In the genomic region with DNA sequence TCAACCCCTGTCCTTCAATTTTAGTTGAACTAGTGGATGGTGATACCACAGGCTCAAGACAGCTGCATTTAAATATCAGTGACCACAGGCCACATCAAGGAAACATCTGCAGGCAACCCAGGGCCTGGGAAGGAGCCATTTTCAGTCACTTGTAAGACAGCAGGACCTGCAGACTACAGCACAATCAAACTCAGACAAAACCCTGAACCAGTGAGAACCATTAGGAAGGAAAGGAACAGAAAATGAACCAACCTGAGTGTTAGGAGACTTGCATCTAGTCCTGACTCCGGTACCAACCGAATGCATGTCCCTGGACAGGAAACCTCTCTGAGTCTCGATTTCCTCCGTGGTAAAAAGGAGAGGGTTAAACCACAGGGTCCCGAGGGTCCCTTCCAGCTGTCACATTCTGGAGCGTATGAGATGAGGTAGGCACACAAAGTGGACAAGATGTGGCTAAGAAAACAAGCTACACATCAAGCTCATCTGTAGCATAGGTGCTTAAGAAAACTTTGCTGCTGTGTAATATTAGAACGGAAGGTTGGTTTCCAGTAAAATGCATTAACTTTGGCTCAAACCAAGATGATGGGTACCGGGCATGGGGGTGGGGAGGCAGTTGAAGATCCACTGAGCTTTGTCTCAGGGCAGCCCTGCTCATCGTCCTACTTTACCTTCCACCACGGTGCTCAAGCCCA, we compare ENCODE assay signal across 8 cellular contexts. TPM values are rescaled to one million over a fixed set of nuclear protein-coding genes. Genes with fewer than 3 reads are reported as not detected.
DNase-seq lines count a peak whose midpoint lies in the region; ATAC-seq and TF ChIP-seq lines count a peak whose summit lies in the region.

No MANE protein-coding gene starts in this region.

- H4K20me1 ChIP-seq in neural progenitor cell (ENCODE audit: low read depth) = peaks cover 31% of the 10 kb centered on the region

- H3K9ac ChIP-seq in neural progenitor cell = no peak overlapping the region

- peak overlapping the region; percentile 68 for H3K27ac Mint-ChIP-seq in neural progenitor cell

- H3K36me3 ChIP-seq in ACC112 (ENCODE audit: insufficient read depth, low read length) = peaks cover 14% of the 10 kb centered on the region
- H3K36me3 ChIP-seq in SJSA1 = peaks cover 34% of the 10 kb centered on the region
- H3K36me3 ChIP-seq in neural progenitor cell = peaks cover 12% of the 10 kb centered on the region

- H3K9me3 Mint-ChIP-seq in neural progenitor cell = no peaks in the 10 kb centered on the region

- DNase-seq in SJSA1 (ENCODE audit: low read depth in 1 of 2, low spot score in 2 of 2) (peak in 1 of 2 experiments; percentile 51), coronary artery (ENCODE audit: low spot score) (no peak), neural progenitor cell (ENCODE audit: low spot score) (no peak), mesenteric fat pad (ENCODE audit: low spot score) (no peak)
- DNase-seq in effector CD4-positive, alpha-beta T cell = no peak

- no peaks in the 10 kb centered on the region for H3K27me3 ChIP-seq in ACC112 (ENCODE audit: insufficient read depth, low read length)
- H3K27me3 ChIP-seq in SJSA1 (replicated peaks) = no peaks in the 10 kb centered on the region
- H3K27me3 ChIP-seq in neural progenitor cell = no peaks in the 10 kb centered on the region

- peak overlapping the region; percentile 83 for H3K4me3 Mint-ChIP-seq in neural progenitor cell

- peaks cover 34% of the 10 kb centered on the region for H3K79me2 ChIP-seq in ACC112 (ENCODE audit: control insufficient read depth, insufficient read depth, low read length, unreplicated experiment)
- H3K79me2 ChIP-seq in neural progenitor cell (ENCODE audit: low read depth) = peaks cover 40% of the 10 kb centered on the region

- peaks cover 52% of the 10 kb centered on the region for H3F3A ChIP-seq in neural progenitor cell (ENCODE audit: low read depth)

- H3K36me3 Mint-ChIP-seq in neural progenitor cell = peaks cover 24% of the 10 kb centered on the region

- H3K4me3 ChIP-seq in ACC112 (ENCODE audit: low read depth, low read length) = peak overlapping the region; percentile 95
- peak overlapping the region; percentile 80 for H3K4me3 ChIP-seq in SJSA1
- H3K4me3 ChIP-seq in coronary artery = peak overlapping the region; percentile 89
- H3K4me3 ChIP-seq in neural progenitor cell = peak overlapping the region; percentile 98

- H3K4me1 ChIP-seq in ACC112 (ENCODE audit: control insufficient read depth, insufficient read depth, low read length, unreplicated experiment) (peaks cover 24% of the 10 kb centered on the region), SJSA1 (replicated peaks) (peaks cover 38% of the 10 kb centered on the region), neural progenitor cell (peaks cover 48% of the 10 kb centered on the region)

- ATAC-seq in GM18502 (IDR thresholded peaks at IDR 0.05; ENCODE audit: poor library complexity, unreplicated experiment) (peak; percentile 33), HG03097 (IDR thresholded peaks at IDR 0.05; ENCODE audit: low FRiP score, unreplicated experiment) (peak; percentile 39)

- peaks cover 54% of the 10 kb centered on the region for H3K4me1 Mint-ChIP-seq in neural progenitor cell

- H3K4me2 ChIP-seq in neural progenitor cell = peak overlapping the region; percentile 94

- H2AFZ ChIP-seq in ACC112 (ENCODE audit: low read length, unreplicated experiment) (peak overlapping the region; percentile 89), neural progenitor cell (replicated peaks) (peak overlapping the region; percentile 8)

- TF ChIP-seq CTCF in coronary artery (IDR thresholded peaks at IDR 0.05) = no peak
- TF ChIP-seq CTCF in neural progenitor cell (IDR thresholded peaks at IDR 0.05) = no peak

- peak overlapping the region; percentile 97 for H3K27ac ChIP-seq in ACC112 (ENCODE audit: low read depth, low read length)
- peak overlapping the region; percentile 98 for H3K27ac ChIP-seq in SJSA1
- H3K27ac ChIP-seq in coronary artery = peak overlapping the region; percentile 97 to 100
- no peak overlapping the region for H3K27ac ChIP-seq in neural progenitor cell

- peaks cover 12% of the 10 kb centered on the region for H3K27me3 Mint-ChIP-seq in neural progenitor cell (ENCODE audit: insufficient read depth, low read depth)

- H3K9me3 ChIP-seq in SJSA1 (replicated peaks) (no peaks in the 10 kb centered on the region), neural progenitor cell (ENCODE audit: low read depth) (no peaks in the 10 kb centered on the region)

RNA-seq across cellular contexts. Expression of gene CDKN1B, which starts 1.6 kb away (rescaled TPM):
- 42.8 and 44.8 TPM in 2 replicates for total RNA-seq in SJSA1 (2014; rRNA removed; shearing (Covaris generic))
- 75.5 and 84.2 TPM in 2 replicates for total RNA-seq in neural progenitor cell (ENCODE audit: low replicate concordance)
- total RNA-seq in mesenteric fat pad = 28.9 TPM

RNA-seq across cellular contexts. Expression of gene GPR19, which starts 19.6 kb away (rescaled TPM):
- total RNA-seq in SJSA1 (2014; rRNA removed; shearing (Covaris generic)) = 0.78 and 1.8 TPM in 2 replicates
- 53.9 and 57.4 TPM in 2 replicates for total RNA-seq in neural progenitor cell (ENCODE audit: low replicate concordance)
- total RNA-seq in mesenteric fat pad = not detected

Comparison
In these comparisons a context has a peak if more than half of its experiments do, and no peak if none do; other contexts are left out.
1. RNA of gene GPR19, which starts 19.6 kb away (total RNA-seq): 53.9 to 57.4 TPM in neural progenitor cell; 0.78 to 1.8 TPM in SJSA1 and not detected in mesenteric fat pad (single experiment); every median in the first group is over 10 times any median in the second.
2. Peak in every context shown above with its lines, with median percentiles within 50 percentile points of each other: H3K4me3 ChIP-seq.